16 cellular contexts compared by ENCODE assay signal in genomic region chr20:57656821-57657536, GRCh38. TPM values are rescaled to one million over a fixed set of nuclear protein-coding genes. Genes with fewer than 3 reads are reported as not detected.
DNase-seq lines count a peak whose midpoint lies in the region; ATAC-seq, FAIRE-seq and TF ChIP-seq lines count a peak whose summit lies in the region.
"Had no signal": no experiment of that assay in that cellular context is flagged by ENCODE, and none has a peak within 500 bp of the region (broad histone marks: within the 10 kb centered on the region; RNA-seq: fewer than 3 reads in every experiment).

No MANE protein-coding gene starts in this region.

- WGBS in HepG2 (ENCODE audit: low lambda C conversion rate): 24% methylated on average over 17 of the region's 20 CpGs

- intact Hi-C loops in activated CD4-positive, alpha-beta T cell treated with anti-CD3 and anti-CD28 coated beads for 36 hours (cut with DNase I, micrococcal nuclease): loop anchor here in 1 of 2 experiments (10.0 kb wide), 1 partner anchor 548 kb away; no protein-coding TSS in a partner anchor
- intact Hi-C loops in HepG2 (cut with micrococcal nuclease; ENCODE audit: unreplicated experiment): no loop called here
- intact Hi-C loops in tibial artery (cut with DNase I; ENCODE audit: low total_unique reads): loop anchor here (5.0 kb wide), 2 partner anchors 310 to 430 kb away; no protein-coding TSS in a partner anchor

- no peaks in the 10 kb centered on the region for H3K36me3 Mint-ChIP-seq in activated CD4-positive, alpha-beta T cell treated with anti-CD3 and anti-CD28 coated beads for 36 hours (ENCODE audit: low read depth)
- H3K36me3 Mint-ChIP-seq: IgD-negative memory B cell had no signal

- H3K4me3 ChIP-seq in HepG2 (replicated peaks in 1 of 3; ENCODE audit: insufficient read depth in 1 of 3, low read depth in 2 of 3, low read length in 3 of 3) (no peak overlapping the region), tibial artery (no peak overlapping the region)
- H3K4me3 ChIP-seq: A549 had no signal

- H3K9me3 ChIP-seq in HepG2 (ENCODE audit: low read length) (no peaks in the 10 kb centered on the region), tibial artery (no peaks in the 10 kb centered on the region)
- H3K9me3 ChIP-seq: A549 had no signal

- ATAC-seq in activated CD4-positive, alpha-beta T cell treated with anti-CD3 and anti-CD28 coated beads for 36 hours: no peak
- no peak for ATAC-seq in HepG2
- ATAC-seq: A549 had no signal

- TF ChIP-seq CTCF in HepG2 (CRISPR knock-in tag; IDR thresholded peaks at IDR 0.05): no peak
- TF ChIP-seq CTCF in tibial artery (IDR thresholded peaks at IDR 0.05): no peak

- peak; percentile 2 for DNase-seq in activated CD4-positive, alpha-beta T cell treated with anti-CD3 and anti-CD28 coated beads for 36 hours
- no peak for DNase-seq in activated CD4-positive, alpha-beta T cell treated with anti-CD3 and anti-CD28 coated beads for 4 hours
- DNase-seq in caudate nucleus (lab: John Stamatoyannopoulos, UW) (no peak), HepG2 (ENCODE audit: low spot score) (no peak), tibial artery (peak in 1 of 2 donors; percentile 68), NCI-H2227 treated with DMSO at 0.1 percent for 48 hours (lab: John Stamatoyannopoulos, UW) (no peak), medulla oblongata (ENCODE audit: extremely low spot score) (no peak)
- DNase-seq in stimulated activated CD4-positive, alpha-beta T cell treated with anti-CD3 and anti-CD28 coated beads, Interleukin-15, amount 100 ng/mL, for 24 hours: no peak
- DNase-seq: EL, foreskin fibroblast, NCI-H1930 had no signal

- POLR2A ChIA-PET in activated CD4-positive, alpha-beta T cell treated with anti-CD3 and anti-CD28 coated beads for 36 hours (lab: Charles Lee): no interaction called here
- POLR2A ChIA-PET in HepG2 (lab: Yijun Ruan, JAX): no interaction called here

- peaks cover 3% of the 10 kb centered on the region; the same call in 1 of the 2 replicates for H4K20me1 ChIP-seq in HepG2 (ENCODE audit: insufficient read depth, low read length)

- BruUV-seq in HepG2 (replicated peaks; lab: Mats Ljungman, UMichigan): no TSS peak

- H3K4me1 Mint-ChIP-seq in activated CD4-positive, alpha-beta T cell treated with anti-CD3 and anti-CD28 coated beads for 36 hours: peaks cover 20% of the 10 kb centered on the region

- in situ Hi-C loops in HepG2 (cut with HindIII; ENCODE audit: extremely low pct_ligation_motif_present, low pct_unique_long_range_greater_than_20kb): loop anchor here (5.0 kb wide), 1 partner anchor 430 kb away; no protein-coding TSS in a partner anchor

- no peak for TF ChIP-seq POLR2A in HepG2 (IDR thresholded peaks at IDR 0.05; ENCODE audit: insufficient read depth in 1 of 2, low read depth in 2 of 2, low read length in 2 of 2)

- no peak overlapping the region for H3K27ac Mint-ChIP-seq in activated CD4-positive, alpha-beta T cell treated with anti-CD3 and anti-CD28 coated beads for 36 hours
- H3K27ac Mint-ChIP-seq: activated T-helper 1 cell treated with anti-CD3 and anti-CD28 coated beads, Interleukin-12 subunit alpha, Interleukin-12 subunit beta, Interleukin-2, Interleukin-4 antibody, amounts not matched to agents 30 ng/mL and 10 ng/mL and 1 ng/mL, durations not matched to agents 14 hours and 24 hours and 36 hours; IgD-negative memory B cell had no signal

- TF ChIP-seq RAD21 in HepG2 (CRISPR knock-in tag; IDR thresholded peaks at IDR 0.05): no peak

- TF ChIP-seq EP300 in HepG2 (IDR thresholded peaks at IDR 0.05; ENCODE audit: low read depth in 2 of 2, low read length in 2 of 2) (no peak), HepG2 (CRISPR knock-in tag; IDR thresholded peaks at IDR 0.05; ENCODE audit: borderline replicate concordance) (no peak)

- no peak overlapping the region for H3K9ac ChIP-seq in HepG2 (ENCODE audit: insufficient read depth, low read depth, low read length)

- no peaks in the 10 kb centered on the region for H3K27me3 Mint-ChIP-seq in activated CD4-positive, alpha-beta T cell treated with anti-CD3 and anti-CD28 coated beads for 36 hours
- H3K27me3 Mint-ChIP-seq: central memory CD8-positive, alpha-beta T cell; IgD-negative memory B cell had no signal

- H3K9me3 Mint-ChIP-seq in activated CD4-positive, alpha-beta T cell treated with anti-CD3 and anti-CD28 coated beads for 36 hours (ENCODE audit: low read depth): no peaks in the 10 kb centered on the region
- H3K9me3 Mint-ChIP-seq: activated T-helper 1 cell treated with anti-CD3 and anti-CD28 coated beads, Interleukin-12 subunit alpha, Interleukin-12 subunit beta, Interleukin-2, Interleukin-4 antibody, amounts not matched to agents 30 ng/mL and 10 ng/mL and 1 ng/mL, durations not matched to agents 14 hours and 24 hours and 36 hours; central memory CD8-positive, alpha-beta T cell; IgD-negative memory B cell had no signal

- FAIRE-seq in HepG2 (lab: Jason Lieb, UNC): no peak
- FAIRE-seq: A549 had no signal

- no peaks in the 10 kb centered on the region for H3K36me3 ChIP-seq in HepG2 (replicated peaks in 1 of 2; ENCODE audit: control insufficient read depth in 1 of 2, insufficient read depth in 2 of 2, low read length in 2 of 2)
- peaks cover 44 to 68% (median 44%) of the 10 kb centered on the region in 3 donors for H3K36me3 ChIP-seq in tibial artery

- H3K4me3 Mint-ChIP-seq in activated CD4-positive, alpha-beta T cell treated with anti-CD3 and anti-CD28 coated beads for 36 hours: no peak overlapping the region
- H3K4me3 Mint-ChIP-seq: activated T-helper 1 cell treated with anti-CD3 and anti-CD28 coated beads, Interleukin-12 subunit alpha, Interleukin-12 subunit beta, Interleukin-2, Interleukin-4 antibody, amounts not matched to agents 30 ng/mL and 10 ng/mL and 1 ng/mL, durations not matched to agents 14 hours and 24 hours and 36 hours; IgD-negative memory B cell had no signal

- H3K79me2 ChIP-seq in HepG2 (ENCODE audit: insufficient read depth, low read length): no peaks in the 10 kb centered on the region

- CTCF ChIA-PET in activated CD4-positive, alpha-beta T cell treated with anti-CD3 and anti-CD28 coated beads for 36 hours (lab: Charles Lee): interaction anchor here (0.6 to 0.7 kb wide), 2 partner anchors 34 to 118 kb away, joined by 3 read pairs; no protein-coding TSS in a partner anchor
- CTCF ChIA-PET in HepG2 (lab: Yijun Ruan, JAX; ENCODE audit: low intra/inter-chr PET ratio, low total read pairs): interaction anchor here (1.8 kb wide), 1 partner anchor 553 kb away, joined by 5 read pairs; no protein-coding TSS in a partner anchor

- no peak overlapping the region for H2AFZ ChIP-seq in HepG2 (ENCODE audit: low read length)

- H3K27me3 ChIP-seq in HepG2 (ENCODE audit: control insufficient read depth in 1 of 2, insufficient read depth in 2 of 2, low read length in 2 of 2): peaks cover 34 to 99% of the 10 kb centered on the region in 2 experiments
- no peaks in the 10 kb centered on the region for H3K27me3 ChIP-seq in tibial artery

- H3K27ac ChIP-seq in caudate nucleus (ENCODE audit: low read depth, low read length) (peak overlapping the region; percentile 36), HepG2 (ENCODE audit: extremely low read length, insufficient read depth, low read length) (no peak overlapping the region), tibial artery (peak overlapping the region; percentile 61 to 71)

- H3K4me2 ChIP-seq in HepG2 (ENCODE audit: low read depth, low read length): no peak overlapping the region
- H3K4me2 ChIP-seq: A549 had no signal

- H3K4me1 ChIP-seq in HepG2 (ENCODE audit: insufficient read depth, low read length): peaks cover 13% of the 10 kb centered on the region
- H3K4me1 ChIP-seq in tibial artery: peaks cover 0 to 68% (median 34%) of the 10 kb centered on the region in 4 donors

RNA-seq across cellular contexts. Expression of gene ZBP1, which starts 36.8 kb away (rescaled TPM):
- total RNA-seq in activated CD4-positive, alpha-beta T cell treated with anti-CD3 and anti-CD28 coated beads for 36 hours: 1 to 10 TPM in 1 of 2 experiments, under 1 TPM in 1; 0.30 to 1.4 TPM
- not detected in 2 replicates for total RNA-seq in HepG2 (2016; rRNA removed; fragmentation: Illumina TruSeq; extraction: Trizol)
- total RNA-seq in HepG2 (2016; cell fraction: cytosol; rRNA removed; fragmentation: Illumina TruSeq; extraction: Trizol; ENCODE audit: low read depth): not detected in 2 replicates
- not detected in 2 replicates for total RNA-seq in HepG2 (2016; cell fraction: insoluble cytoplasmic fraction; rRNA removed; fragmentation: Illumina TruSeq; extraction: Trizol)
- total RNA-seq in HepG2 (2016; cell fraction: membrane; rRNA removed; fragmentation: Illumina TruSeq; extraction: Trizol): not detected in 2 replicates
- total RNA-seq in HepG2 (2016; cell fraction: nucleus; rRNA removed; fragmentation: Illumina TruSeq; extraction: Trizol): not detected in 2 replicates
- not detected in 2 replicates for polyA plus RNA-seq in HepG2 (2011; rRNA removed)
- polyA plus RNA-seq in HepG2 (2011; cell fraction: cytosol; rRNA removed): not detected in 2 replicates
- polyA plus RNA-seq in HepG2 (2011; cell fraction: nucleus; rRNA removed): not detected in 2 replicates
- not detected in 2 replicates for polyA plus RNA-seq in HepG2 (2012)
- polyA plus RNA-seq in HepG2 (2016; cell fraction: cytosol; fragmentation: Illumina TruSeq; extraction: Trizol; ENCODE audit: low read depth): not detected in 2 replicates
- not detected in 2 replicates for polyA plus RNA-seq in HepG2 (2016; cell fraction: insoluble cytoplasmic fraction; fragmentation: Illumina TruSeq; extraction: Trizol; ENCODE audit: low read depth)
- not detected in 2 replicates for polyA plus RNA-seq in HepG2 (2016; cell fraction: membrane; fragmentation: Illumina TruSeq; extraction: Trizol; ENCODE audit: low read depth)
- not detected in 2 replicates for polyA plus RNA-seq in HepG2 (2016; cell fraction: nucleus; fragmentation: Illumina TruSeq; extraction: Trizol; ENCODE audit: insufficient read depth, low read depth)
- not detected in 2 replicates for polyA minus RNA-seq in HepG2 (2011; rRNA and poly(A)+ RNA removed; ENCODE audit: low replicate concordance)
- polyA minus RNA-seq in HepG2 (2011; cell fraction: cytosol; rRNA and poly(A)+ RNA removed): not detected in 2 replicates
- polyA minus RNA-seq in HepG2 (2011; cell fraction: nucleus; rRNA and poly(A)+ RNA removed): not detected in 2 replicates
- total RNA-seq: lung microvascular endothelial cell had no signal

RNA-seq across cellular contexts. Expression of gene PMEPA1, which starts 52.8 kb away (rescaled TPM):
- total RNA-seq in activated CD4-positive, alpha-beta T cell treated with anti-CD3 and anti-CD28 coated beads for 36 hours: 1 to 10 TPM; 1.6 to 1.8 TPM
- total RNA-seq in HepG2 (2016; rRNA removed; fragmentation: Illumina TruSeq; extraction: Trizol): not detected in 2 replicates
- total RNA-seq in HepG2 (2016; cell fraction: cytosol; rRNA removed; fragmentation: Illumina TruSeq; extraction: Trizol; ENCODE audit: low read depth): not detected in 2 replicates
- not detected in 2 replicates for total RNA-seq in HepG2 (2016; cell fraction: insoluble cytoplasmic fraction; rRNA removed; fragmentation: Illumina TruSeq; extraction: Trizol)
- 0.31 TPM in 1 of 2 replicates, not detected in the other for total RNA-seq in HepG2 (2016; cell fraction: membrane; rRNA removed; fragmentation: Illumina TruSeq; extraction: Trizol)
- not detected in 2 replicates for total RNA-seq in HepG2 (2016; cell fraction: nucleus; rRNA removed; fragmentation: Illumina TruSeq; extraction: Trizol)
- polyA plus RNA-seq in HepG2 (2011; rRNA removed): 0.08 TPM in 1 of 2 replicates, not detected in the other
- 0.03 TPM in 1 of 2 replicates, not detected in the other for polyA plus RNA-seq in HepG2 (2011; cell fraction: cytosol; rRNA removed)
- 0.12 and 0.16 TPM in 2 replicates for polyA plus RNA-seq in HepG2 (2011; cell fraction: nucleus; rRNA removed)
- polyA plus RNA-seq in HepG2 (2012): not detected in 2 replicates
- polyA plus RNA-seq in HepG2 (2016; cell fraction: cytosol; fragmentation: Illumina TruSeq; extraction: Trizol; ENCODE audit: low read depth): not detected in 2 replicates
- polyA plus RNA-seq in HepG2 (2016; cell fraction: insoluble cytoplasmic fraction; fragmentation: Illumina TruSeq; extraction: Trizol; ENCODE audit: low read depth): not detected in 2 replicates
- polyA plus RNA-seq in HepG2 (2016; cell fraction: membrane; fragmentation: Illumina TruSeq; extraction: Trizol; ENCODE audit: low read depth): 0.15 TPM in 1 of 2 replicates, not detected in the other
- not detected in 2 replicates for polyA plus RNA-seq in HepG2 (2016; cell fraction: nucleus; fragmentation: Illumina TruSeq; extraction: Trizol; ENCODE audit: insufficient read depth, low read depth)
- polyA minus RNA-seq in HepG2 (2011; rRNA and poly(A)+ RNA removed; ENCODE audit: low replicate concordance): 0.20 and 7.8 TPM in 2 replicates
- 0.53 TPM in 1 of 2 replicates, not detected in the other for polyA minus RNA-seq in HepG2 (2011; cell fraction: cytosol; rRNA and poly(A)+ RNA removed)
- polyA minus RNA-seq in HepG2 (2011; cell fraction: nucleus; rRNA and poly(A)+ RNA removed): 0.39 TPM in 1 of 2 replicates, not detected in the other
